8 cellular contexts compared by ENCODE assay signal in genomic region chr6:116393430-116393829, GRCh38. TPM values are rescaled to one million over a fixed set of nuclear protein-coding genes. Genes with fewer than 3 reads are reported as not detected.
A peak's percentile ranks its signal among the peaks of the same experiment; 100 is the strongest.
DNase-seq lines count a peak whose midpoint lies in the region; ATAC-seq, FAIRE-seq and TF ChIP-seq lines count a peak whose summit lies in the region.
"Had no signal": no experiment of that assay in that cellular context is flagged by ENCODE, and none has a peak within 500 bp of the region (broad histone marks: within the 10 kb centered on the region; RNA-seq: fewer than 3 reads in every experiment).

No MANE protein-coding gene starts in this region.

- no peaks in the 10 kb centered on the region for H3K9me3 Mint-ChIP-seq in chondrocyte (ENCODE audit: low read depth)
- no peaks in the 10 kb centered on the region for H3K9me3 Mint-ChIP-seq in activated CD4-positive, alpha-beta memory T cell treated with anti-CD3 and anti-CD28 coated beads, Interleukin-2, amount 10 ng/mL, durations not matched to agents 7 days and 5 days

- H3K36me3 ChIP-seq in skeletal muscle tissue (ENCODE audit: control insufficient read depth in 3 of 3, insufficient read depth in 3 of 3, low read length in 3 of 3) (no peaks in the 10 kb centered on the region), kidney (ENCODE audit: control insufficient read depth in 1 of 2, insufficient read depth in 2 of 2, low read length in 2 of 2) (no peaks in the 10 kb centered on the region)

- POLR2A ChIA-PET in activated CD4-positive, alpha-beta memory T cell treated with anti-CD3 and anti-CD28 coated beads, Interleukin-2, amount 10 ng/mL, durations not matched to agents 7 days and 5 days (lab: Charles Lee) = interaction anchor here (0.9 to 1.8 kb wide), 2 partner anchors 27 to 114 kb away, joined by 3 to 5 read pairs; partner anchors contain the start of gene TSPYL1

- no peak for TF ChIP-seq POLR2A in GM18505 (IDR thresholded peaks at IDR 0.05; ENCODE audit: borderline replicate concordance, extremely low read depth, insufficient read depth, insufficient read length)

- H3K27ac Mint-ChIP-seq in chondrocyte (ENCODE audit: unreplicated experiment) = peak overlapping the region; percentile 53
- H3K27ac Mint-ChIP-seq in activated CD4-positive, alpha-beta memory T cell treated with anti-CD3 and anti-CD28 coated beads, Interleukin-2, amount 10 ng/mL, durations not matched to agents 7 days and 5 days = no peak overlapping the region

- H3K9ac ChIP-seq in skeletal muscle tissue (ENCODE audit: low read depth in 1 of 3, low read length in 3 of 3) (no peak overlapping the region), kidney (ENCODE audit: low read length in 2 of 2) (no peak overlapping the region)

- no peaks in the 10 kb centered on the region for H3K27me3 ChIP-seq in skeletal muscle tissue (ENCODE audit: control insufficient read depth in 3 of 3, insufficient read depth in 3 of 3, low read length in 3 of 3)

- H3K4me3 Mint-ChIP-seq in chondrocyte (ENCODE audit: unreplicated experiment) = no peak overlapping the region
- no peak overlapping the region for H3K4me3 Mint-ChIP-seq in activated CD4-positive, alpha-beta memory T cell treated with anti-CD3 and anti-CD28 coated beads, Interleukin-2, amount 10 ng/mL, durations not matched to agents 7 days and 5 days

- H3K4me1 ChIP-seq in skeletal muscle tissue (ENCODE audit: control insufficient read depth in 3 of 3, insufficient read depth in 3 of 3, low read length in 3 of 3) = peaks cover 0 to 14% (median 1%) of the 10 kb centered on the region in 3 donors
- H3K4me1 ChIP-seq in kidney (ENCODE audit: control insufficient read depth in 1 of 2, insufficient read depth in 1 of 2, low read depth in 1 of 2, low read length in 2 of 2) = peaks cover 5 to 6% of the 10 kb centered on the region in 2 donors

- intact Hi-C loops in kidney (cut with DNase I) = no loop called here

- DNase-seq in chondrocyte (ENCODE audit: low spot score) (no peak), H4 (ENCODE audit: low spot score) (no peak), kidney (no peak)
- no peak for DNase-seq in activated CD4-positive, alpha-beta memory T cell treated with anti-CD3 and anti-CD28 coated beads, Interleukin-2, amount 10 ng/mL, durations not matched to agents 7 days and 5 days
- DNase-seq: activated CD4-positive, alpha-beta T cell treated with anti-CD3 and anti-CD28 coated beads for 48 hours had no signal

- H3K9me3 ChIP-seq in skeletal muscle tissue (ENCODE audit: control insufficient read depth in 3 of 3, low read length in 3 of 3) (no peaks in the 10 kb centered on the region), kidney (ENCODE audit: control insufficient read depth in 1 of 2, low read length in 2 of 2) (no peaks in the 10 kb centered on the region)

- H3K27me3 Mint-ChIP-seq in chondrocyte (ENCODE audit: low read depth) = no peaks in the 10 kb centered on the region
- H3K27me3 Mint-ChIP-seq in activated CD4-positive, alpha-beta memory T cell treated with anti-CD3 and anti-CD28 coated beads, Interleukin-2, amount 10 ng/mL, durations not matched to agents 7 days and 5 days = no peaks in the 10 kb centered on the region

- H3K27ac ChIP-seq in skeletal muscle tissue (ENCODE audit: low read depth, low read length) (peak overlapping the region; percentile 13), kidney (ENCODE audit: low read depth in 2 of 2, low read length in 2 of 2) (no peak overlapping the region)

- TF ChIP-seq CTCF in chondrocyte (IDR thresholded peaks at IDR 0.05) = peak; percentile 64
- TF ChIP-seq CTCF in kidney (IDR thresholded peaks at IDR 0.05; ENCODE audit: borderline replicate concordance, extremely low read depth, insufficient read depth) = no peak

- H3K4me1 Mint-ChIP-seq in chondrocyte (ENCODE audit: low read depth) = peaks cover 86% of the 10 kb centered on the region
- H3K4me1 Mint-ChIP-seq in activated CD4-positive, alpha-beta memory T cell treated with anti-CD3 and anti-CD28 coated beads, Interleukin-2, amount 10 ng/mL, durations not matched to agents 7 days and 5 days = peaks cover 34% of the 10 kb centered on the region

- FAIRE-seq in kidney (lab: Jason Lieb, UNC) = no peak

- H3K36me3 Mint-ChIP-seq in chondrocyte (ENCODE audit: low read depth) = no peaks in the 10 kb centered on the region
- no peaks in the 10 kb centered on the region for H3K36me3 Mint-ChIP-seq in activated CD4-positive, alpha-beta memory T cell treated with anti-CD3 and anti-CD28 coated beads, Interleukin-2, amount 10 ng/mL, durations not matched to agents 7 days and 5 days (ENCODE audit: low read depth)

- CTCF ChIA-PET in activated CD4-positive, alpha-beta memory T cell treated with anti-CD3 and anti-CD28 coated beads, Interleukin-2, amount 10 ng/mL, durations not matched to agents 7 days and 5 days (lab: Charles Lee) = interaction anchor here (0.8 to 1.7 kb wide), 3 partner anchors 8 to 25 kb away, joined by 3 to 6 read pairs (median 3); no protein-coding TSS in a partner anchor

- ATAC-seq in GM18505 (IDR thresholded peaks at IDR 0.05; ENCODE audit: unreplicated experiment) = peak; percentile 36
- peak; percentile 31 for ATAC-seq in HG03520 (IDR thresholded peaks at IDR 0.05; ENCODE audit: unreplicated experiment)

- H3K4me3 ChIP-seq in skeletal muscle tissue (ENCODE audit: low read length in 3 of 3) (no peak overlapping the region), kidney (ENCODE audit: low read length in 2 of 2) (no peak overlapping the region)

RNA-seq across cellular contexts. Expression of gene DSE, which starts 22.7 kb away (rescaled TPM):
- total RNA-seq in chondrocyte (71.9 to 95.0 TPM (median 78.0 TPM) in 3 replicates), skeletal muscle tissue (26.1 TPM), kidney (47.7 TPM)
- total RNA-seq in H4 (2014; rRNA removed; shearing (Covaris generic)) = 58.6 and 67.1 TPM in 2 replicates
- total RNA-seq in activated CD4-positive, alpha-beta memory T cell treated with anti-CD3 and anti-CD28 coated beads, Interleukin-2, amount 10 ng/mL, durations not matched to agents 7 days and 5 days = 1 to 10 TPM; 5.1 to 7.5 TPM
- polyA plus RNA-seq in kidney (ENCODE audit: insufficient read depth, low read depth, low replicate concordance) = 6.9 TPM
